In the genomic region with DNA sequence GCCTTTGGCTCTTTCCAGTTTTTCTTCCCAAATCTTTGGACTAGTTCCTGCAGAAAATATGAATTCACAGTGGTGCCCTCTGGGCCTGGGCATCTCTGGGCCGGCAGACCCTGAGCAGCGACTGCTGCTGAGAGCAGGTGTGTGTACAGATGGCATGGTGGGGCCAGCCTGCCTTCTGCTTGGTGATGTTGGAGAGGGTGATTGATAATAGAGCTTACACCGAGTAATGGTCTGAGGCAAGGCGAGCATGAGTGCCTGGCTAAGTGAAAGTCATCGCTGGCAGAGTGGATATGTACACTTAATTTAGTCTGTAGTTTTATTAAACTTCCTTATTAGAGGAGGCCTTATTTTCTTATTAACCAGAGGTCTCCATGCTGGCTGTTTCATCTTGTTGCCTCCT, we compare ENCODE assay signal across 20 cellular contexts.
DNase-seq lines count a peak whose midpoint lies in the region; ATAC-seq and TF ChIP-seq lines count a peak whose summit lies in the region.
"Had no signal": no experiment of that assay in that cellular context is flagged by ENCODE, and none has a peak within 500 bp of the region (broad histone marks: within the 10 kb centered on the region; RNA-seq: fewer than 3 reads in every experiment).

No MANE protein-coding gene starts in this region.

- no peaks in the 10 kb centered on the region for H3K27me3 Mint-ChIP-seq in stimulated activated naive CD8-positive, alpha-beta T cell treated with anti-CD3 and anti-CD28 coated beads, Interleukin-15, amount 100 ng/mL, for 72 hours
- H3K27me3 Mint-ChIP-seq: activated naive CD8-positive, alpha-beta T cell; stimulated activated naive CD8-positive, alpha-beta T cell treated with anti-CD3 and anti-CD28 coated beads, Interleukin-15, Interleukin-2, amounts not matched to agents 100 ng/mL and 50 ng/mL, for 24 hours had no signal

- no peaks in the 10 kb centered on the region for H3K27me3 ChIP-seq in WERI-Rb-1 (ENCODE audit: insufficient read depth, low read depth, severe bottlenecking)
- no peaks in the 10 kb centered on the region for H3K27me3 ChIP-seq in H7 (ENCODE audit: control insufficient read depth, insufficient read depth, low read length)
- H3K27me3 ChIP-seq in left ventricle myocardium inferior (ENCODE audit: low read depth): no peaks in the 10 kb centered on the region
- H3K27me3 ChIP-seq: BLaER1, body of pancreas, right lobe of liver had no signal

- peak; percentile 41 for DNase-seq in COLO668 (lab: John Stamatoyannopoulos, UW; ENCODE audit: unreplicated experiment)
- peak; percentile 75 for DNase-seq in NCI-H146 (lab: John Stamatoyannopoulos, UW)
- DNase-seq in NCI-H345 treated with DMSO at 0.1 percent for 48 hours (lab: John Stamatoyannopoulos, UW; ENCODE audit: unreplicated experiment): peak; percentile 84
- peak; percentile 69 for DNase-seq in WERI-Rb-1
- no peak for DNase-seq in stimulated activated naive CD8-positive, alpha-beta T cell treated with anti-CD3 and anti-CD28 coated beads, Interleukin-15, amount 100 ng/mL, for 72 hours
- DNase-seq in H7: no peak
- DNase-seq in left ventricle myocardium inferior: no peak
- DNase-seq: activated CD4-positive, alpha-beta T cell treated with anti-CD3 and anti-CD28 coated beads, Interleukin-2, amount 50 U/mL, for 4 hours; activated T-cell treated with anti-CD3 and anti-CD28 coated beads, Interleukin-2, amount 50 U/mL, for 4 hours; foreskin melanocyte; MM.1S; mucosa of descending colon; NK-92 treated with Interleukin-12 subunit alpha and Interleukin-12 subunit beta, amount 100 ng/mL, for 24 hours; right lobe of liver had no signal

- peaks cover 60% of the 10 kb centered on the region for H3K4me1 Mint-ChIP-seq in stimulated activated naive CD8-positive, alpha-beta T cell treated with anti-CD3 and anti-CD28 coated beads, Interleukin-15, amount 100 ng/mL, for 72 hours

- TF ChIP-seq POLR2A in GM18505 (IDR thresholded peaks at IDR 0.05; ENCODE audit: borderline replicate concordance, extremely low read depth, insufficient read depth, insufficient read length): no peak

- no peaks in the 10 kb centered on the region for H3K9me3 ChIP-seq in WERI-Rb-1 (ENCODE audit: severe bottlenecking)
- H3K9me3 ChIP-seq in left ventricle myocardium inferior (replicated peaks): no peaks in the 10 kb centered on the region
- H3K9me3 ChIP-seq: BLaER1, body of pancreas, mucosa of descending colon, right lobe of liver had no signal

- peaks cover 3% of the 10 kb centered on the region for H3K4me1 ChIP-seq in left ventricle myocardium inferior
- H3K4me1 ChIP-seq: right lobe of liver had no signal

- ATAC-seq in GM18505 (IDR thresholded peaks at IDR 0.05; ENCODE audit: unreplicated experiment): no peak
- ATAC-seq in stimulated activated naive CD8-positive, alpha-beta T cell treated with anti-CD3 and anti-CD28 coated beads, Interleukin-15, amount 100 ng/mL, for 72 hours: no peak
- ATAC-seq: activated T-cell treated with anti-CD3 and anti-CD28 coated beads, Interleukin-2, amount 50 U/mL, for 4 hours; body of pancreas; mucosa of descending colon; right lobe of liver had no signal

- intact Hi-C loops in left ventricle myocardium inferior (cut with micrococcal nuclease): no loop called here

- H3K27ac ChIP-seq in WERI-Rb-1 (peak overlapping the region; percentile 36), left ventricle myocardium inferior (replicated peaks) (no peak overlapping the region)
- H3K27ac ChIP-seq: BLaER1, body of pancreas, epithelial cell of prostate, right lobe of liver had no signal

- no peak overlapping the region for H3K4me3 Mint-ChIP-seq in stimulated activated naive CD8-positive, alpha-beta T cell treated with anti-CD3 and anti-CD28 coated beads, Interleukin-15, amount 100 ng/mL, for 72 hours
- H3K4me3 Mint-ChIP-seq: activated naive CD8-positive, alpha-beta T cell; activated T-cell treated with anti-CD3 and anti-CD28 coated beads, Interleukin-2, amount 50 U/mL, for 4 hours; stimulated activated naive CD8-positive, alpha-beta T cell treated with anti-CD3 and anti-CD28 coated beads, Interleukin-15, Interleukin-2, amounts not matched to agents 100 ng/mL and 50 ng/mL, for 24 hours had no signal

- no peak overlapping the region for H3K27ac Mint-ChIP-seq in stimulated activated naive CD8-positive, alpha-beta T cell treated with anti-CD3 and anti-CD28 coated beads, Interleukin-15, amount 100 ng/mL, for 72 hours
- H3K27ac Mint-ChIP-seq: activated naive CD8-positive, alpha-beta T cell; stimulated activated naive CD8-positive, alpha-beta T cell treated with anti-CD3 and anti-CD28 coated beads, Interleukin-15, Interleukin-2, amounts not matched to agents 100 ng/mL and 50 ng/mL, for 24 hours had no signal

- no peaks in the 10 kb centered on the region for H3K9me3 Mint-ChIP-seq in stimulated activated naive CD8-positive, alpha-beta T cell treated with anti-CD3 and anti-CD28 coated beads, Interleukin-15, amount 100 ng/mL, for 72 hours
- H3K9me3 Mint-ChIP-seq: activated T-cell treated with anti-CD3 and anti-CD28 coated beads, Interleukin-2, amount 50 U/mL, for 4 hours; stimulated activated naive CD8-positive, alpha-beta T cell treated with anti-CD3 and anti-CD28 coated beads, Interleukin-15, Interleukin-2, amounts not matched to agents 100 ng/mL and 50 ng/mL, for 24 hours had no signal

- no peaks in the 10 kb centered on the region for H3K36me3 ChIP-seq in WERI-Rb-1
- no peaks in the 10 kb centered on the region for H3K36me3 ChIP-seq in H7 (replicated peaks; ENCODE audit: control insufficient read depth, insufficient read depth, low read length)
- no peaks in the 10 kb centered on the region for H3K36me3 ChIP-seq in left ventricle myocardium inferior
- H3K36me3 ChIP-seq: BLaER1, right lobe of liver had no signal

- H3K4me3 ChIP-seq in WERI-Rb-1 (ENCODE audit: low read depth, low read length) (no peak overlapping the region), H7 (ENCODE audit: insufficient read depth, low read depth, low read length) (no peak overlapping the region), left ventricle myocardium inferior (no peak overlapping the region)
- H3K4me3 ChIP-seq: BLaER1, body of pancreas, mucosa of descending colon, right lobe of liver had no signal

- no peak for TF ChIP-seq CTCF in WERI-Rb-1 (IDR thresholded peaks at IDR 0.05; ENCODE audit: low read depth, low read length)
- no peak for TF ChIP-seq CTCF in left ventricle myocardium inferior (IDR thresholded peaks at IDR 0.05; ENCODE audit: borderline replicate concordance)

Comparison
In these comparisons a context has a peak if more than half of its experiments do, and no peak if none do; other contexts are left out.
1. DNase-seq: peak in COLO668 (single experiment), NCI-H146 (single experiment), NCI-H345 treated with DMSO at 0.1 percent for 48 hours (single experiment) and WERI-Rb-1 (single experiment); none in stimulated activated naive CD8-positive, alpha-beta T cell treated with anti-CD3 and anti-CD28 coated beads, Interleukin-15, amount 100 ng/mL, for 72 hours (0 of 2), H7 (single experiment) and left ventricle myocardium inferior (single experiment).